Comparison of ENCODE assay signal across 15 cellular contexts in the genomic region with DNA sequence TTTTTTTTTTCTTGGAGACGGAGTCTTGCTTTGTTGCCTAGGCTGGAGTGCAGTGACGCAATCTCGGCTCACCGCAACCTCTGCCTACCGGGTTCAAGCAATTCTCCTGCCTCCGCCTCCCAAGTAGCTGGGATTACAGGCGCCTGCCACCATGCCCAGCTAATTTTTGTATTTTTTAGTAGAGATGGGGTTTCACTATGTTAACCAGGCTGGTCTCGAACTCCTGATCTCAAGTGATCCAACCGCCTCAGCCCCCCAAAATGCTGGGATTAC. TPM values are rescaled to one million over a fixed set of nuclear protein-coding genes. Genes with fewer than 3 reads are reported as not detected.
DNase-seq lines count a peak whose midpoint lies in the region; ATAC-seq, FAIRE-seq and TF ChIP-seq lines count a peak whose summit lies in the region.
"Not testable (repeated sequence)": the region's sequence is repeated elsewhere in the genome, so short reads cannot be mapped to it uniquely, and the experiment has no call there.
"Had no signal": no experiment of that assay in that cellular context is flagged by ENCODE, and none has a peak within 500 bp of the region (broad histone marks: within the 10 kb centered on the region; RNA-seq: fewer than 3 reads in every experiment).

No MANE protein-coding gene starts in this region.

- not testable (repeated sequence) for H3K9me3 Mint-ChIP-seq in H9; central memory CD8-positive, alpha-beta T cell

- H3K27me3 Mint-ChIP-seq in H9 (ENCODE audit: low read depth); central memory CD8-positive, alpha-beta T cell: not testable (repeated sequence)

- not testable (repeated sequence) for H2BK12ac ChIP-seq in H9 (ENCODE audit: insufficient read length, low read depth, low read length)

- not testable (repeated sequence) for H2BK15ac ChIP-seq in H9 (ENCODE audit: low read depth, low read length)

- CTCF ChIA-PET in HepG2 (lab: Yijun Ruan, JAX; ENCODE audit: low intra/inter-chr PET ratio, low total read pairs): not testable (repeated sequence)

- not testable (repeated sequence) for H3K23me2 ChIP-seq in H9 (ENCODE audit: insufficient read length, low read depth, low read length, poor library complexity, severe bottlenecking)

- not testable (repeated sequence) for FAIRE-seq in HepG2 (lab: Jason Lieb, UNC)

- not testable (repeated sequence) for H3K4me2 ChIP-seq in H9 (ENCODE audit: insufficient read depth, insufficient read length, low read length); parathyroid adenoma (ENCODE audit: low read length)
- H3K4me2 ChIP-seq in KMS-11 (peak overlapping the region; percentile 87), HepG2 (ENCODE audit: low read depth, low read length) (peak overlapping the region; percentile 47; the same call in 1 of the 2 replicates)

- not testable (repeated sequence) for H3K9me3 ChIP-seq in H9 (ENCODE audit: control insufficient read depth, low read depth, low read length); SJCRH30 (replicated peaks); HepG2 (ENCODE audit: low read length); parathyroid adenoma (ENCODE audit: control insufficient read depth, low read length); skeletal muscle tissue (ENCODE audit: control insufficient read depth in 3 of 3, low read length in 3 of 3)

- TF ChIP-seq EP300 in HepG2 (IDR thresholded peaks at IDR 0.05; ENCODE audit: low read depth in 2 of 2, low read length in 2 of 2); HepG2 (CRISPR knock-in tag; IDR thresholded peaks at IDR 0.05; ENCODE audit: borderline replicate concordance): not testable (repeated sequence)

- H3T11ph ChIP-seq in H9 (ENCODE audit: low read length): not testable (repeated sequence)

- not testable (repeated sequence) for H3K4me3 ChIP-seq in KMS-11 (IDR thresholded peaks at IDR 0.05; ENCODE audit: insufficient read depth, low read depth, low read length); SJCRH30; HepG2 (replicated peaks in 1 of 3; ENCODE audit: insufficient read depth in 1 of 3, low read depth in 2 of 3, low read length in 3 of 3); parathyroid adenoma (ENCODE audit: low read depth, low read length); skeletal muscle tissue (ENCODE audit: low read length in 3 of 3)

- not testable (repeated sequence) for TF ChIP-seq POLR2A in HepG2 (IDR thresholded peaks at IDR 0.05; ENCODE audit: insufficient read depth in 1 of 2, low read depth in 2 of 2, low read length in 2 of 2)

- peak overlapping the region; percentile 21 for H3K18ac ChIP-seq in H9 (ENCODE audit: insufficient read length, low read depth, low read length)

- H3K23ac ChIP-seq in H9 (ENCODE audit: insufficient read length, low read depth, low read length): not testable (repeated sequence)

- not testable (repeated sequence) for ATAC-seq in central memory CD8-positive, alpha-beta T cell (replicated peaks; ENCODE audit: extremely low read depth, poor library complexity, severe bottlenecking); HepG2

- H3K14ac ChIP-seq in H9 (ENCODE audit: insufficient read depth, low read length): not testable (repeated sequence)

- H3K27ac Mint-ChIP-seq in H9: peak overlapping the region; percentile 98 to 99 (median 98); a peak in 6 of 7 replicates
- H3K27ac Mint-ChIP-seq in central memory CD8-positive, alpha-beta T cell (ENCODE audit: low read depth): peak overlapping the region; percentile 50

- not testable (repeated sequence) for H2BK20ac ChIP-seq in H9 (ENCODE audit: low read depth, low read length, poor library complexity, severe bottlenecking)

- H3K4me1 Mint-ChIP-seq in H9: peaks cover 46 to 57% of the 10 kb centered on the region in 2 experiments
- peaks cover 20% of the 10 kb centered on the region for H3K4me1 Mint-ChIP-seq in central memory CD8-positive, alpha-beta T cell

- H3K27me3 ChIP-seq in H9 (ENCODE audit: insufficient read depth, low read length); KMS-11 (ENCODE audit: insufficient read depth, low read depth); SJCRH30; HepG2 (ENCODE audit: control insufficient read depth in 1 of 2, insufficient read depth in 2 of 2, low read length in 2 of 2); parathyroid adenoma (ENCODE audit: control insufficient read depth, insufficient read depth, low read length); skeletal muscle tissue (ENCODE audit: control insufficient read depth in 3 of 3, insufficient read depth in 3 of 3, low read length in 3 of 3): not testable (repeated sequence)

- H2BK5ac ChIP-seq in H9 (ENCODE audit: insufficient read length, low read length): not testable (repeated sequence)

- not testable (repeated sequence) for H4K91ac ChIP-seq in H9 (ENCODE audit: insufficient read length, low read depth, low read length)

- not testable (repeated sequence) for DNase-seq in H9; SJCRH30; central memory CD8-positive, alpha-beta T cell (ENCODE audit: low spot score in 2 of 2); HepG2 (ENCODE audit: low spot score)

- WGBS in H9 (ENCODE audit: extremely low coverage, insufficient read length, low lambda C conversion rate): no CpG with 5 or more reads among the region's 9 CpGs
- 90% methylated on average over 9 of the region's 9 CpGs for whole genome bisulfite sequencing in HepG2 (ENCODE audit: low lambda C conversion rate)

- H3K27ac ChIP-seq in 22Rv1: peak overlapping the region; percentile 64
- H3K27ac ChIP-seq in H9 (ENCODE audit: insufficient read length, low read depth, low read length): peak overlapping the region; percentile 60
- H3K27ac ChIP-seq in KMS-11: peak overlapping the region; percentile 81
- peak overlapping the region; percentile 5; the same call in 1 of the 2 replicates for H3K27ac ChIP-seq in SJCRH30
- peak overlapping the region; percentile 47 for H3K27ac ChIP-seq in HepG2 (ENCODE audit: extremely low read length, insufficient read depth, low read length)
- peak overlapping the region; percentile 82 for H3K27ac ChIP-seq in parathyroid adenoma
- peak overlapping the region; percentile 98 for H3K27ac ChIP-seq in skeletal muscle tissue (ENCODE audit: low read depth, low read length)

- not testable (repeated sequence) for H3K4ac ChIP-seq in H9 (ENCODE audit: low read depth, low read length)

- POLR2A ChIA-PET in HepG2 (lab: Yijun Ruan, JAX): interaction anchor here (1.2 kb wide), 1 partner anchor 98 kb away, joined by 3 read pairs; no protein-coding TSS in a partner anchor

- H4K8ac ChIP-seq in H9 (replicated peaks; ENCODE audit: insufficient read length, low read depth, low read length): not testable (repeated sequence)

- not testable (repeated sequence) for H4K5ac ChIP-seq in H9 (ENCODE audit: insufficient read length, low read depth, low read length)

- not testable (repeated sequence) for H2AK5ac ChIP-seq in H9 (ENCODE audit: insufficient read length, low read length)

- intact Hi-C loops in HepG2 (cut with micrococcal nuclease; ENCODE audit: unreplicated experiment): loop anchor here (2.0 to 10.0 kb wide), 2 partner anchors 24 to 98 kb away; no protein-coding TSS in a partner anchor

- not testable (repeated sequence) for TF ChIP-seq CTCF in 22Rv1 (IDR thresholded peaks at IDR 0.05); H9 (conservative IDR thresholded peaks at IDR 0.05); KMS-11 (conservative IDR thresholded peaks at IDR 0.05; ENCODE audit: low read depth, low read length); HepG2 (CRISPR knock-in tag; IDR thresholded peaks at IDR 0.05); parathyroid adenoma (IDR thresholded peaks at IDR 0.05)

- H4K20me1 ChIP-seq in H9 (ENCODE audit: control insufficient read depth, insufficient read depth, insufficient read length); KMS-11 (ENCODE audit: insufficient read depth); HepG2 (ENCODE audit: insufficient read depth, low read length): not testable (repeated sequence)

- not testable (repeated sequence) for H2BK120ac ChIP-seq in H9 (ENCODE audit: low read depth, low read length, poor library complexity, severe bottlenecking)

- not testable (repeated sequence) for H3K79me1 ChIP-seq in H9 (ENCODE audit: insufficient read depth, low read depth, low read length, poor library complexity, severe bottlenecking)

- H3K79me2 ChIP-seq in H9 (ENCODE audit: insufficient read depth, low read length): not testable (repeated sequence)
- H3K79me2 ChIP-seq in KMS-11 (ENCODE audit: insufficient read depth, low read depth) (peaks cover 17% of the 10 kb centered on the region), HepG2 (ENCODE audit: insufficient read depth, low read length) (peaks cover 13% of the 10 kb centered on the region), parathyroid adenoma (peaks cover 42% of the 10 kb centered on the region)

- not testable (repeated sequence) for H3K9ac ChIP-seq in H9 (ENCODE audit: extremely low read depth, insufficient read length, low read length); HepG2 (ENCODE audit: insufficient read depth, low read depth, low read length); parathyroid adenoma
- peak overlapping the region; percentile 44; the same call in 1 of the 2 replicates for H3K9ac ChIP-seq in KMS-11
- H3K9ac ChIP-seq in skeletal muscle tissue (ENCODE audit: low read depth in 1 of 3, low read length in 3 of 3): peak overlapping the region in 2 of 3 donors; percentile 2 to 64

- H3K4me3 Mint-ChIP-seq in H9; central memory CD8-positive, alpha-beta T cell: not testable (repeated sequence)

- not testable (repeated sequence) for H3K4me1 ChIP-seq in H9 (ENCODE audit: insufficient read depth, low read length)
- H3K4me1 ChIP-seq in KMS-11 (ENCODE audit: low read depth, poor library complexity, severe bottlenecking): peaks cover 68% of the 10 kb centered on the region
- H3K4me1 ChIP-seq in SJCRH30: peaks cover 14% of the 10 kb centered on the region
- H3K4me1 ChIP-seq in HepG2 (ENCODE audit: insufficient read depth, low read length): peaks cover 70% of the 10 kb centered on the region
- peaks cover 26% of the 10 kb centered on the region for H3K4me1 ChIP-seq in parathyroid adenoma
- H3K4me1 ChIP-seq in skeletal muscle tissue (ENCODE audit: control insufficient read depth in 3 of 3, insufficient read depth in 3 of 3, low read length in 3 of 3): peaks cover 25 to 61% (median 46%) of the 10 kb centered on the region in 3 donors

- in situ Hi-C loops in HepG2 (cut with HindIII; ENCODE audit: extremely low pct_ligation_motif_present, low pct_unique_long_range_greater_than_20kb): not testable (repeated sequence)

- BruUV-seq in HepG2 (replicated peaks; lab: Mats Ljungman, UMichigan): not testable (repeated sequence)

- not testable (repeated sequence) for H2AFZ ChIP-seq in H9 (ENCODE audit: low read length); HepG2 (ENCODE audit: low read length); parathyroid adenoma
- H2AFZ ChIP-seq in KMS-11 (ENCODE audit: low read depth): 0 out of 2 replicates have a peak overlapping the region, but pooled peaks have one; percentile 7

- not testable (repeated sequence) for H3K56ac ChIP-seq in H9 (ENCODE audit: insufficient read length, low read depth, low read length)

- H3K36me3 ChIP-seq in KMS-11 (ENCODE audit: insufficient read depth); SJCRH30; HepG2 (replicated peaks in 1 of 2; ENCODE audit: control insufficient read depth in 1 of 2, insufficient read depth in 2 of 2, low read length in 2 of 2); parathyroid adenoma (ENCODE audit: control insufficient read depth, insufficient read depth, low read length); skeletal muscle tissue (ENCODE audit: control insufficient read depth in 3 of 3, insufficient read depth in 3 of 3, low read length in 3 of 3): not testable (repeated sequence)

- H3K36me3 Mint-ChIP-seq in H9 (ENCODE audit: insufficient read depth in 1 of 3, low read depth in 3 of 3); central memory CD8-positive, alpha-beta T cell (ENCODE audit: insufficient read depth): not testable (repeated sequence)

- not testable (repeated sequence) for TF ChIP-seq RAD21 in HepG2 (CRISPR knock-in tag; IDR thresholded peaks at IDR 0.05)

RNA-seq across cellular contexts. Expression of a gene that starts 27.1 kb away (rescaled TPM):
- 0.50 and 0.70 TPM in 2 replicates for total RNA-seq in H9 (2021)
- total RNA-seq in SJCRH30 (2014; rRNA removed; shearing (Covaris generic)): not detected in 2 replicates
- not detected in 2 replicates for total RNA-seq in HepG2 (2016; rRNA removed; fragmentation: Illumina TruSeq; extraction: Trizol)
- total RNA-seq in HepG2 (2016; cell fraction: cytosol; rRNA removed; fragmentation: Illumina TruSeq; extraction: Trizol; ENCODE audit: low read depth): not detected in 2 replicates
- total RNA-seq in HepG2 (2016; cell fraction: insoluble cytoplasmic fraction; rRNA removed; fragmentation: Illumina TruSeq; extraction: Trizol): 0.06 TPM in 1 of 2 replicates, not detected in the other
- total RNA-seq in HepG2 (2016; cell fraction: membrane; rRNA removed; fragmentation: Illumina TruSeq; extraction: Trizol): not detected in 2 replicates
- not detected in 2 replicates for total RNA-seq in HepG2 (2016; cell fraction: nucleus; rRNA removed; fragmentation: Illumina TruSeq; extraction: Trizol)
- not detected in 2 replicates for polyA plus RNA-seq in HepG2 (2011; rRNA removed)
- polyA plus RNA-seq in HepG2 (2011; cell fraction: cytosol; rRNA removed): not detected in 2 replicates
- not detected in 2 replicates for polyA plus RNA-seq in HepG2 (2011; cell fraction: nucleus; rRNA removed)
- polyA plus RNA-seq in HepG2 (2012): 0.54 TPM in 1 of 2 replicates, not detected in the other
- not detected in 2 replicates for polyA plus RNA-seq in HepG2 (2016; cell fraction: cytosol; fragmentation: Illumina TruSeq; extraction: Trizol; ENCODE audit: low read depth)
- not detected in 2 replicates for polyA plus RNA-seq in HepG2 (2016; cell fraction: insoluble cytoplasmic fraction; fragmentation: Illumina TruSeq; extraction: Trizol; ENCODE audit: low read depth)
- polyA plus RNA-seq in HepG2 (2016; cell fraction: membrane; fragmentation: Illumina TruSeq; extraction: Trizol; ENCODE audit: low read depth): not detected in 2 replicates
- not detected in 2 replicates for polyA plus RNA-seq in HepG2 (2016; cell fraction: nucleus; fragmentation: Illumina TruSeq; extraction: Trizol; ENCODE audit: insufficient read depth, low read depth)
- polyA minus RNA-seq in HepG2 (2011; rRNA and poly(A)+ RNA removed; ENCODE audit: low replicate concordance): 1.5 TPM in 1 of 2 replicates, not detected in the other
- polyA minus RNA-seq in HepG2 (2011; cell fraction: cytosol; rRNA and poly(A)+ RNA removed): not detected in 2 replicates
- not detected in 2 replicates for polyA minus RNA-seq in HepG2 (2011; cell fraction: nucleus; rRNA and poly(A)+ RNA removed)
- total RNA-seq in skeletal muscle tissue: not detected
- total RNA-seq: Daoy, G401, H7, HT1080, M059J, Right ventricle myocardium inferior had no signal
- polyA plus RNA-seq: BJ had no signal

Comparison
In these comparisons a context has a peak if more than half of its experiments do, and no peak if none do; other contexts are left out.
1. H3K27ac ChIP-seq: peak in every context shown above with its lines; median percentile 98 in skeletal muscle tissue; 82 in parathyroid adenoma; 81 in KMS-11; 64 in 22Rv1; 60 in H9; 47 in HepG2; 5 in SJCRH30.